ENCODE assay signal across 1 cellular context in genomic region chr7:26959290-26959689, GRCh38.
TF ChIP-seq lines count a peak whose summit lies in the region.

No MANE protein-coding gene starts in this region.

TF ChIP-seq in IMR-90, 13 proteins besides CTCF, POLR2A, EP300 and RAD21 (continued from another document):
- no peak for TF ChIP-seq MXI1 (IDR thresholded peaks at IDR 0.05; ENCODE audit: borderline replicate concordance, low read depth, low read length)
- TF ChIP-seq SMC3 (IDR thresholded peaks at IDR 0.05; ENCODE audit: low read depth, low read length) = no peak
- TF ChIP-seq MAZ (IDR thresholded peaks at IDR 0.05; ENCODE audit: borderline replicate concordance, low read depth, low read length) = no peak
- TF ChIP-seq CHD1 (IDR thresholded peaks at IDR 0.05; ENCODE audit: low read depth, low read length) = no peak
- TF ChIP-seq CEBPB (IDR thresholded peaks at IDR 0.05; ENCODE audit: low read depth, low read length) = no peak
- TF ChIP-seq RFX5 (IDR thresholded peaks at IDR 0.05; ENCODE audit: low read depth, low read length) = no peak
- TF ChIP-seq NFE2L2 (IDR thresholded peaks at IDR 0.05; ENCODE audit: low read depth, low read length) = no peak
- no peak for TF ChIP-seq FOS (IDR thresholded peaks at IDR 0.05; ENCODE audit: low read depth, low read length)
